ENCODE assay signal across 11 cellular contexts in genomic region chr15:85474700-85475316, GRCh38.
DNase-seq lines count a peak whose midpoint lies in the region; ATAC-seq and TF ChIP-seq lines count a peak whose summit lies in the region.
"Had no signal": no experiment of that assay in that cellular context is flagged by ENCODE, and none has a peak within 500 bp of the region (broad histone marks: within the 10 kb centered on the region; RNA-seq: fewer than 3 reads in every experiment).

No MANE protein-coding gene starts in this region.

- DNase-seq in NCI-H526 treated with DMSO at 0.1 percent for 48 hours (lab: John Stamatoyannopoulos, UW) (no peak), H9 (no peak), cerebellar nuclear complex (lab: John Stamatoyannopoulos, UW) (no peak)
- DNase-seq: activated gamma-delta T cell treated with Interleukin-2 at 50 U/mL for 16 hours, heart left ventricle had no signal

- H2BK15ac ChIP-seq in H9 (ENCODE audit: low read depth, low read length) = no peak overlapping the region

- no peaks in the 10 kb centered on the region for H3K9me3 ChIP-seq in BLaER1 treated with 17β-estradiol and CSF1 and Interleukin-3, amounts not matched to agents 10 nM and 100 nM (replicated peaks in 1 of 11)
- H3K9me3 ChIP-seq in SU-DHL-6 (ENCODE audit: insufficient read depth, low read length) (no peaks in the 10 kb centered on the region), H9 (ENCODE audit: control insufficient read depth, low read depth, low read length) (no peaks in the 10 kb centered on the region)
- H3K9me3 ChIP-seq: heart left ventricle had no signal

- WGBS in H9 (ENCODE audit: extremely low coverage, insufficient read length, low lambda C conversion rate) = no CpG with 5 or more reads among the region's 8 CpGs

- no peak overlapping the region for H3K14ac ChIP-seq in H9 (ENCODE audit: insufficient read depth, low read length)

- no peak overlapping the region for H2BK12ac ChIP-seq in H9 (ENCODE audit: insufficient read length, low read depth, low read length)

- no peak overlapping the region for H3K23ac ChIP-seq in H9 (ENCODE audit: insufficient read length, low read depth, low read length)

- no peaks in the 10 kb centered on the region for H3K9me2 ChIP-seq in SU-DHL-6 (replicated peaks; ENCODE audit: insufficient read depth, low read length)

- peaks cover 28 to 45% (median 33%) of the 10 kb centered on the region in 10 experiments for H3K4me1 ChIP-seq in BLaER1 treated with 17β-estradiol and CSF1 and Interleukin-3, amounts not matched to agents 10 nM and 100 nM
- peaks cover 10% of the 10 kb centered on the region for H3K4me1 ChIP-seq in H9 (ENCODE audit: insufficient read depth, low read length)

- H3K4me3 ChIP-seq in BLaER1 treated with 17β-estradiol and CSF1 and Interleukin-3, amounts not matched to agents 10 nM and 100 nM = no peak overlapping the region
- peak overlapping the region; percentile 39 for H3K4me3 ChIP-seq in SU-DHL-6 (ENCODE audit: insufficient read depth, low read length, poor library complexity, severe bottlenecking)
- H3K4me3 ChIP-seq: heart left ventricle had no signal

- H3K4me3 Mint-ChIP-seq in H9 = no peak overlapping the region

- no peak overlapping the region for H3K18ac ChIP-seq in H9 (ENCODE audit: insufficient read length, low read depth, low read length)

- H3K79me2 ChIP-seq in SU-DHL-6 (ENCODE audit: insufficient read depth, low read length) (peaks cover 93% of the 10 kb centered on the region), H9 (ENCODE audit: insufficient read depth, low read length) (peaks cover 2% of the 10 kb centered on the region; the same call in 1 of the 2 replicates)

- H3K27ac Mint-ChIP-seq in H9 = no peak overlapping the region

- peaks cover 48 to 52% of the 10 kb centered on the region in 2 experiments for H3K4me1 Mint-ChIP-seq in H9

- peak overlapping the region in 1 of 11 experiments; percentile 28; a peak in 1 of 22 replicates for H3K9ac ChIP-seq in BLaER1 treated with 17β-estradiol and CSF1 and Interleukin-3, amounts not matched to agents 10 nM and 100 nM
- peak overlapping the region; percentile 67 for H3K9ac ChIP-seq in SU-DHL-6 (ENCODE audit: low read length)
- H3K9ac ChIP-seq in H9 (ENCODE audit: extremely low read depth, insufficient read length, low read length) = no peak overlapping the region

- peak; percentile 63 for ATAC-seq in GM19395 (IDR thresholded peaks at IDR 0.05; ENCODE audit: unreplicated experiment)
- peak; percentile 41 for ATAC-seq in HG03045 (IDR thresholded peaks at IDR 0.05; ENCODE audit: unreplicated experiment)
- no peak for ATAC-seq in HG03571 (IDR thresholded peaks at IDR 0.05; ENCODE audit: unreplicated experiment)
- ATAC-seq: activated CD4-positive, CD25-positive, alpha-beta regulatory T cell treated with anti-CD3 and anti-CD28 coated beads, Interleukin-2, amount 50 U/mL, for 24 hours had no signal

- H3F3A ChIP-seq in SU-DHL-6 (ENCODE audit: insufficient read depth) = peaks cover 89% of the 10 kb centered on the region

- no peaks in the 10 kb centered on the region for H3K9me3 Mint-ChIP-seq in H9

- H3K56ac ChIP-seq in H9 (ENCODE audit: insufficient read length, low read depth, low read length) = no peak overlapping the region

- H3K79me1 ChIP-seq in H9 (ENCODE audit: insufficient read depth, low read depth, low read length, poor library complexity, severe bottlenecking) = peaks cover 3% of the 10 kb centered on the region

- H2BK20ac ChIP-seq in H9 (ENCODE audit: low read depth, low read length, poor library complexity, severe bottlenecking) = no peak overlapping the region

- H2BK120ac ChIP-seq in H9 (ENCODE audit: low read depth, low read length, poor library complexity, severe bottlenecking) = no peak overlapping the region

- H3K36me3 ChIP-seq in BLaER1 treated with 17β-estradiol and CSF1 and Interleukin-3, amounts not matched to agents 10 nM and 100 nM = no peaks in the 10 kb centered on the region
- H3K36me3 ChIP-seq in SU-DHL-6 (ENCODE audit: low read length) = 0 out of 2 replicates have a peak, but pooled peaks cover 3% of the 10 kb centered on the region
- H3K36me3 ChIP-seq: heart left ventricle had no signal

- no peak overlapping the region for H4K91ac ChIP-seq in H9 (ENCODE audit: insufficient read length, low read depth, low read length)

- H3K4ac ChIP-seq in H9 (ENCODE audit: low read depth, low read length) = no peak overlapping the region

- H2AFZ ChIP-seq in SU-DHL-6 (ENCODE audit: low read depth, low read length, severe bottlenecking) (no peak overlapping the region), H9 (ENCODE audit: low read length) (no peak overlapping the region)

- H3T11ph ChIP-seq in H9 (ENCODE audit: low read length) = no peak overlapping the region

- H3K27me3 ChIP-seq in BLaER1 treated with 17β-estradiol and CSF1 and Interleukin-3, amounts not matched to agents 10 nM and 100 nM = peaks cover 0 to 10% (median 0%) of the 10 kb centered on the region in 11 experiments; a peak in 3 of 22 replicates
- H3K27me3 ChIP-seq in SU-DHL-6 (ENCODE audit: low read length) = no peaks in the 10 kb centered on the region
- no peaks in the 10 kb centered on the region for H3K27me3 ChIP-seq in H9 (ENCODE audit: insufficient read depth, low read length)
- H3K27me3 ChIP-seq: heart left ventricle had no signal

- H4K8ac ChIP-seq in H9 (replicated peaks; ENCODE audit: insufficient read length, low read depth, low read length) = no peak overlapping the region

- H3K4me2 ChIP-seq in BLaER1 treated with 17β-estradiol and CSF1 and Interleukin-3, amounts not matched to agents 10 nM and 100 nM = peak overlapping the region; percentile 64 to 92 (median 85)
- H3K4me2 ChIP-seq in SU-DHL-6 (ENCODE audit: low read depth, low read length, poor library complexity, severe bottlenecking) = peak overlapping the region; percentile 89
- no peak overlapping the region for H3K4me2 ChIP-seq in H9 (ENCODE audit: insufficient read depth, insufficient read length, low read length)

- TF ChIP-seq CTCF in SU-DHL-6 (IDR thresholded peaks at IDR 0.05; ENCODE audit: insufficient read depth, low read length, poor library complexity, severe bottlenecking) = no peak
- no peak for TF ChIP-seq CTCF in H9 (conservative IDR thresholded peaks at IDR 0.05)

- no peaks in the 10 kb centered on the region for H3K23me2 ChIP-seq in H9 (ENCODE audit: insufficient read length, low read depth, low read length, poor library complexity, severe bottlenecking)

- H3K27ac ChIP-seq in BLaER1 treated with 17β-estradiol and CSF1 and Interleukin-3, amounts not matched to agents 10 nM and 100 nM = no peak overlapping the region
- peak overlapping the region; percentile 99 for H3K27ac ChIP-seq in SU-DHL-6 (ENCODE audit: low read depth, low read length)
- H3K27ac ChIP-seq in H9 (ENCODE audit: insufficient read length, low read depth, low read length) = no peak overlapping the region

- no peak overlapping the region for H2AK5ac ChIP-seq in H9 (ENCODE audit: insufficient read length, low read length)

- H3K27me3 Mint-ChIP-seq in H9 (ENCODE audit: low read depth) = no peaks in the 10 kb centered on the region

- no peak overlapping the region for H2BK5ac ChIP-seq in H9 (ENCODE audit: insufficient read length, low read length)

- H4K20me1 ChIP-seq in BLaER1 treated with 17β-estradiol and CSF1 and Interleukin-3, amounts not matched to agents 10 nM and 100 nM = peaks cover 24 to 84% (median 48%) of the 10 kb centered on the region in 11 experiments; a peak in 19 of 22 replicates
- H4K20me1 ChIP-seq in SU-DHL-6 (ENCODE audit: low read depth, low read length) = no peaks in the 10 kb centered on the region
- peaks cover 2% of the 10 kb centered on the region for H4K20me1 ChIP-seq in H9 (ENCODE audit: control insufficient read depth, insufficient read depth, insufficient read length)

- H4K5ac ChIP-seq in H9 (ENCODE audit: insufficient read length, low read depth, low read length) = no peak overlapping the region

- H3K36me3 Mint-ChIP-seq in H9 (ENCODE audit: insufficient read depth in 1 of 3, low read depth in 3 of 3) = no peaks in the 10 kb centered on the region
